In the genomic region with DNA sequence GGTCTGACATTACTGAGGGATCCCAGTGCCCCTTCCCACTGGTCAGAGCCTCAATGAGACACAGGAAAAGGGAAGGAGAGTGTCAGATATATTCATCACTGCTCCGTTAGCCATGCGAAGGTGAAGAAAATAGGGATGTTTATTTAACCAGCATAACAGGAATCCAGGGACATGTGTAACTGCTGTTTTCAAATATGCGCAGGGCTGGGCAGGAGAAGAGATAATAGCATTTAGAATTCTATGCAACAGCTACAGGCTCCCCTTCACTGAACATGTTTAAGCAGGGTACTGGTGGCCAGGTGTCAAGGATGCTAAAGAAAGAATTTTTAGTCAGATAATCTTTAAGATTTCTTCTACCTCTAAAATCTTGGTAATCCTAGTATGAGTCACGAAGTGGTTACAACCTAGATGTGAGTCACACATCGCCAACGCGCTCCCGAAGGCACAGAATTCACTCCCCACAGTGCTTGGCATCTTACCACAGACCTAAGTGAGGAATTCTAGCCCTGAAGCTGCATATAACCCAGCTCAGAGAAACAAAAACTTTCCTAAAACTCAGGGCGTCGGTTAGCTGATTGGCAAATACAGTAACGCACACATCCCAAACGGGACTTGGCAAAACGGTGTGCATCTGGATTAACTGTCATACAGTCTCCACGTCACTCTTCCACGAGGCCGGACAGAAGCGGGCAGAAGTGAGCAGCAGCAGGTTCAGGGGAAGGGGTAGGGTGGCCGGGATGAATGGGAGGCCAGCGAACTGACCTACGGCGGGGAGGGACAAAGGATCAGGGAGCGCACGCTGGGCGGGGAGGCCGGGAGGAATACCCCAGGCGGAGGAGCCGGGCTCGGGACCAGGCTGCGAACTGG, we compare ENCODE assay signal across 1 cellular context.
TF ChIP-seq lines count a peak whose summit lies in the region.

No MANE protein-coding gene starts in this region.

TF ChIP-seq in K562, 482 proteins besides CTCF, POLR2A, EP300 and RAD21 (continued from another document and continues in another):
- TF ChIP-seq, protein P1, sequence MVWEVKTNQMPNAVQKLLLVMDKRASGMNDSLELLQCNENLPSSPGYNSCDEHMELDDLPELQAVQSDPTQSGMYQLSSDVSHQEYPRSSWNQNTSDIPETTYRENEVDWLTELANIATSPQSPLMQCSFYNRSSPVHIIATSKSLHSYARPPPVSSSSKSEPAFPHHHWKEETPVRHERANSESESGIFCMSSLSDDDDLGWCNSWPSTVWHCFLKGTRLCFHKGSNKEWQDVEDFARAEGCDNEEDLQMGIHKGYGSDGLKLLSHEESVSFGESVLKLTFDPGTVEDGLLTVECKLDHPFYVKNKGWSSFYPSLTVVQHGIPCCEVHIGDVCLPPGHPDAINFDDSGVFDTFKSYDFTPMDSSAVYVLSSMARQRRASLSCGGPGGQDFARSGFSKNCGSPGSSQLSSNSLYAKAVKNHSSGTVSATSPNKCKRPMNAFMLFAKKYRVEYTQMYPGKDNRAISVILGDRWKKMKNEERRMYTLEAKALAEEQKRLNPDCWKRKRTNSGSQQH (CRISPR knock-in tag; IDR thresholded peaks at IDR 0.05), result peak; percentile 45; the same call in 1 of the 2 replicates
- TF ChIP-seq ZFP36 (IDR thresholded peaks at IDR 0.05; ENCODE audit: low read depth, low read length, partially characterized antibody) (peak; percentile 27), SMAD4 (CRISPR knock-in tag; conservative IDR thresholded peaks at IDR 0.05) (no peak), RUNX1 (IDR thresholded peaks at IDR 0.05; ENCODE audit: low read depth) (no peak), HNRNPK (IDR thresholded peaks at IDR 0.05; ENCODE audit: low read depth, low read length, poor library complexity, severe bottlenecking) (no peak), RNF2 (IDR thresholded peaks at IDR 0.05) (no peak), L3MBTL2 (IDR thresholded peaks at IDR 0.05) (peak; percentile 18; the same call in 1 of the 2 replicates), NELFE (IDR thresholded peaks at IDR 0.05; ENCODE audit: insufficient read depth, insufficient read length) (no peak), HSF4 (CRISPR knock-in tag; IDR thresholded peaks at IDR 0.05; ENCODE audit: borderline replicate concordance) (no peak), POLR2B (IDR thresholded peaks at IDR 0.05; ENCODE audit: low read depth, partially characterized antibody) (no peak), POU5F1 (IDR thresholded peaks at IDR 0.05; ENCODE audit: borderline replicate concordance, low read depth, low read length, partially characterized antibody) (no peak), NFATC3 (IDR thresholded peaks at IDR 0.05) (no peak), SMARCB1 (IDR thresholded peaks at IDR 0.05; ENCODE audit: insufficient read length, low read depth) (no peak), ZNF449 (CRISPR knock-in tag; IDR thresholded peaks at IDR 0.05) (no peak), TSC22D4 (tag; IDR thresholded peaks at IDR 0.05) (0 out of 2 replicates have a peak, but pooled peaks have one; percentile 21), CBFA2T3 (IDR thresholded peaks at IDR 0.05) (no peak), ZNF197 (CRISPR knock-in tag; IDR thresholded peaks at IDR 0.05; ENCODE audit: low read depth) (no peak), SNIP1 (IDR thresholded peaks at IDR 0.05; ENCODE audit: low read depth) (no peak), ESRRB (CRISPR knock-in tag; IDR thresholded peaks at IDR 0.05; ENCODE audit: borderline replicate concordance) (no peak), NEUROD1 (IDR thresholded peaks at IDR 0.05; ENCODE audit: borderline replicate concordance, low read depth, low read length, partially characterized antibody) (peak; percentile 30), TOE1 (IDR thresholded peaks at IDR 0.05; ENCODE audit: borderline replicate concordance) (no peak), TOE1 (CRISPR knock-in tag; IDR thresholded peaks at IDR 0.05; ENCODE audit: borderline replicate concordance, low read depth) (no peak), YBX1 (IDR thresholded peaks at IDR 0.05) (no peak), SIRT6 (IDR thresholded peaks at IDR 0.05; ENCODE audit: low read depth, low read length) (no peak), GATAD2A (IDR thresholded peaks at IDR 0.05) (no peak), EGR1 (conservative IDR thresholded peaks at IDR 0.05) (peak; percentile 59), SIN3A (IDR thresholded peaks at IDR 0.05; ENCODE audit: borderline replicate concordance in 2 of 2, control insufficient read depth in 1 of 2, low read depth in 2 of 2, low read length in 2 of 2) (0 out of 4 replicates have a peak, but pooled peaks of 1 of the 2 experiments have one; percentile 21), ZC3H8 (IDR thresholded peaks at IDR 0.05) (no peak), CGGBP1 (CRISPR knock-in tag; IDR thresholded peaks at IDR 0.05) (no peak), SMARCA4 (IDR thresholded peaks at IDR 0.05) (peak; percentile 64), XRCC3 (IDR thresholded peaks at IDR 0.05) (no peak), RAD51 (IDR thresholded peaks at IDR 0.05; ENCODE audit: borderline replicate concordance, low read depth) (no peak), ARID3A (IDR thresholded peaks at IDR 0.05; ENCODE audit: borderline replicate concordance, low read depth, low read length) (no peak), JUN (IDR thresholded peaks at IDR 0.05; ENCODE audit: borderline replicate concordance, low read depth, low read length) (peak; percentile 78), JUN (CRISPR knock-in tag; IDR thresholded peaks at IDR 0.05; ENCODE audit: borderline replicate concordance) (no peak)
- TF ChIP-seq, protein P2, sequence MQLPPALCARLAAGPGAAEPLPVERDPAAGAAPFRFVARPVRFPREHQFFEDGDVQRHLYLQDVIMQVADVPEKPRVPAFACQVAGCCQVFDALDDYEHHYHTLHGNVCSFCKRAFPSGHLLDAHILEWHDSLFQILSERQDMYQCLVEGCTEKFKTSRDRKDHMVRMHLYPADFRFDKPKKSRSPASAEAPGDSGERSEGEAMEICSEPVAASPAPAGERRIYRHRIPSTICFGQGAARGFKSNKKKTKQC (CRISPR knock-in tag; IDR thresholded peaks at IDR 0.05), result 0 out of 2 replicates have a peak, but pooled peaks have one; percentile 2
- TF ChIP-seq, protein P3, sequence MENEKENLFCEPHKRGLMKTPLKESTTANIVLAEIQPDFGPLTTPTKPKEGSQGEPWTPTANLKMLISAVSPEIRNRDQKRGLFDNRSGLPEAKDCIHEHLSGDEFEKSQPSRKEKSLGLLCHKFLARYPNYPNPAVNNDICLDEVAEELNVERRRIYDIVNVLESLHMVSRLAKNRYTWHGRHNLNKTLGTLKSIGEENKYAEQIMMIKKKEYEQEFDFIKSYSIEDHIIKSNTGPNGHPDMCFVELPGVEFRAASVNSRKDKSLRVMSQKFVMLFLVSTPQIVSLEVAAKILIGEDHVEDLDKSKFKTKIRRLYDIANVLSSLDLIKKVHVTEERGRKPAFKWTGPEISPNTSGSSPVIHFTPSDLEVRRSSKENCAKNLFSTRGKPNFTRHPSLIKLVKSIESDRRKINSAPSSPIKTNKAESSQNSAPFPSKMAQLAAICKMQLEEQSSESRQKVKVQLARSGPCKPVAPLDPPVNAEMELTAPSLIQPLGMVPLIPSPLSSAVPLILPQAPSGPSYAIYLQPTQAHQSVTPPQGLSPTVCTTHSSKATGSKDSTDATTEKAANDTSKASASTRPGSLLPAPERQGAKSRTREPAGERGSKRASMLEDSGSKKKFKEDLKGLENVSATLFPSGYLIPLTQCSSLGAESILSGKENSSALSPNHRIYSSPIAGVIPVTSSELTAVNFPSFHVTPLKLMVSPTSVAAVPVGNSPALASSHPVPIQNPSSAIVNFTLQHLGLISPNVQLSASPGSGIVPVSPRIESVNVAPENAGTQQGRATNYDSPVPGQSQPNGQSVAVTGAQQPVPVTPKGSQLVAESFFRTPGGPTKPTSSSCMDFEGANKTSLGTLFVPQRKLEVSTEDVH (IDR thresholded peaks at IDR 0.05; ENCODE audit: low read depth, partially characterized antibody), result no peak
- TF ChIP-seq, protein P4, sequence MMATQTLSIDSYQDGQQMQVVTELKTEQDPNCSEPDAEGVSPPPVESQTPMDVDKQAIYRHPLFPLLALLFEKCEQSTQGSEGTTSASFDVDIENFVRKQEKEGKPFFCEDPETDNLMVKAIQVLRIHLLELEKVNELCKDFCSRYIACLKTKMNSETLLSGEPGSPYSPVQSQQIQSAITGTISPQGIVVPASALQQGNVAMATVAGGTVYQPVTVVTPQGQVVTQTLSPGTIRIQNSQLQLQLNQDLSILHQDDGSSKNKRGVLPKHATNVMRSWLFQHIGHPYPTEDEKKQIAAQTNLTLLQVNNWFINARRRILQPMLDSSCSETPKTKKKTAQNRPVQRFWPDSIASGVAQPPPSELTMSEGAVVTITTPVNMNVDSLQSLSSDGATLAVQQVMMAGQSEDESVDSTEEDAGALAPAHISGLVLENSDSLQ (IDR thresholded peaks at IDR 0.05), result peak; percentile 70
- TF ChIP-seq, protein P5, sequence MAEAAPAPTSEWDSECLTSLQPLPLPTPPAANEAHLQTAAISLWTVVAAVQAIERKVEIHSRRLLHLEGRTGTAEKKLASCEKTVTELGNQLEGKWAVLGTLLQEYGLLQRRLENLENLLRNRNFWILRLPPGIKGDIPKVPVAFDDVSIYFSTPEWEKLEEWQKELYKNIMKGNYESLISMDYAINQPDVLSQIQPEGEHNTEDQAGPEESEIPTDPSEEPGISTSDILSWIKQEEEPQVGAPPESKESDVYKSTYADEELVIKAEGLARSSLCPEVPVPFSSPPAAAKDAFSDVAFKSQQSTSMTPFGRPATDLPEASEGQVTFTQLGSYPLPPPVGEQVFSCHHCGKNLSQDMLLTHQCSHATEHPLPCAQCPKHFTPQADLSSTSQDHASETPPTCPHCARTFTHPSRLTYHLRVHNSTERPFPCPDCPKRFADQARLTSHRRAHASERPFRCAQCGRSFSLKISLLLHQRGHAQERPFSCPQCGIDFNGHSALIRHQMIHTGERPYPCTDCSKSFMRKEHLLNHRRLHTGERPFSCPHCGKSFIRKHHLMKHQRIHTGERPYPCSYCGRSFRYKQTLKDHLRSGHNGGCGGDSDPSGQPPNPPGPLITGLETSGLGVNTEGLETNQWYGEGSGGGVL (CRISPR knock-in tag; IDR thresholded peaks at IDR 0.05), result no peak
- TF ChIP-seq, protein P6, sequence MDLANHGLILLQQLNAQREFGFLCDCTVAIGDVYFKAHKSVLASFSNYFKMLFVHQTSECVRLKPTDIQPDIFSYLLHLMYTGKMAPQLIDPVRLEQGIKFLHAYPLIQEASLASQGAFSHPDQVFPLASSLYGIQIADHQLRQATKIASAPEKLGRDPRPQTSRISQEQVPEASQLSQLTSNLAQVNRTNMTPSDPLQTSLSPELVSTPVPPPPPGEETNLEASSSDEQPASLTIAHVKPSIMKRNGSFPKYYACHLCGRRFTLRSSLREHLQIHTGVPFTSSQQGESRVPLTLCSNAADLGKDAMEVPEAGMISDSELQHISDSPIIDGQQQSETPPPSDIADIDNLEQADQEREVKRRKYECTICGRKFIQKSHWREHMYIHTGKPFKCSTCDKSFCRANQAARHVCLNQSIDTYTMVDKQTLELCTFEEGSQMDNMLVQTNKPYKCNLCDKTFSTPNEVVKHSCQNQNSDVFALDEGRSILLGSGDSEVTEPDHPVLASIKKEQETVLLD (IDR thresholded peaks at IDR 0.05), result 0 out of 2 replicates have a peak, but pooled peaks have one; percentile 48
- TF ChIP-seq, protein P7, sequence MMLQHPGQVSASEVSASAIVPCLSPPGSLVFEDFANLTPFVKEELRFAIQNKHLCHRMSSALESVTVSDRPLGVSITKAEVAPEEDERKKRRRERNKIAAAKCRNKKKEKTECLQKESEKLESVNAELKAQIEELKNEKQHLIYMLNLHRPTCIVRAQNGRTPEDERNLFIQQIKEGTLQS (IDR thresholded peaks at IDR 0.05), result peak; percentile 89
- TF ChIP-seq, protein P7 (CRISPR knock-in tag; conservative IDR thresholded peaks at IDR 0.05), result no peak
- TF ChIP-seq, protein P8, sequence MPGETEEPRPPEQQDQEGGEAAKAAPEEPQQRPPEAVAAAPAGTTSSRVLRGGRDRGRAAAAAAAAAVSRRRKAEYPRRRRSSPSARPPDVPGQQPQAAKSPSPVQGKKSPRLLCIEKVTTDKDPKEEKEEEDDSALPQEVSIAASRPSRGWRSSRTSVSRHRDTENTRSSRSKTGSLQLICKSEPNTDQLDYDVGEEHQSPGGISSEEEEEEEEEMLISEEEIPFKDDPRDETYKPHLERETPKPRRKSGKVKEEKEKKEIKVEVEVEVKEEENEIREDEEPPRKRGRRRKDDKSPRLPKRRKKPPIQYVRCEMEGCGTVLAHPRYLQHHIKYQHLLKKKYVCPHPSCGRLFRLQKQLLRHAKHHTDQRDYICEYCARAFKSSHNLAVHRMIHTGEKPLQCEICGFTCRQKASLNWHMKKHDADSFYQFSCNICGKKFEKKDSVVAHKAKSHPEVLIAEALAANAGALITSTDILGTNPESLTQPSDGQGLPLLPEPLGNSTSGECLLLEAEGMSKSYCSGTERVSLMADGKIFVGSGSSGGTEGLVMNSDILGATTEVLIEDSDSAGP (CRISPR knock-in tag; IDR thresholded peaks at IDR 0.05), result 0 out of 2 replicates have a peak, but pooled peaks have one; percentile 52
